ENCODE assay signal across 1 cellular context in genomic region chr20:37414636-37415035, GRCh38.
TF ChIP-seq lines count a peak whose summit lies in the region.

No MANE protein-coding gene starts in this region.

TF ChIP-seq in GM23338, 12 proteins besides CTCF, POLR2A, EP300 and RAD21 (continued from another document):
- TF ChIP-seq ZNF462 (CRISPR knock-in tag; IDR thresholded peaks at IDR 0.05) (no peak), STAT1 (IDR thresholded peaks at IDR 0.05; ENCODE audit: unreplicated experiment) (no peak)
TF ChIP-seq in GM23338: peak in this region for 0.
